In the genomic region with DNA sequence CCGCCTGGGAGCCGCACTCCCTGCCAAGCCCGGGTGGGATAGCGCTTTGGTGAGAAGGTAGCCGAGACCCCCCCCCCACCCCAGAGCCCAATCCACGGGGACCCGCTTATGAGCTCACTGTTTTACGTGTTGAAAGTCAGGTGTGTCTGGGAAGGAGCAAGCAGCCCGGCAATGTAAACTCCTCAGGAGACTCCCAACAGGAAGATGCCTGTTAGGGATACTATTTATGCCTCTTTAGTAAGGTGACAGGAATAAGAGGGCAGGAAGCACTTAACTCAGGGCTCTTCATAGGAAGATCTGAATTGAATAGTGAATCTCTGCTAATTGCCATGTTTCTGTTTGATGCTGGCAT, we compare ENCODE assay signal across 9 cellular contexts. TPM values are rescaled to one million over a fixed set of nuclear protein-coding genes. Genes with fewer than 3 reads are reported as not detected.
DNase-seq lines count a peak whose midpoint lies in the region; ATAC-seq and TF ChIP-seq lines count a peak whose summit lies in the region.
"Had no signal": no experiment of that assay in that cellular context is flagged by ENCODE, and none has a peak within 500 bp of the region (broad histone marks: within the 10 kb centered on the region; RNA-seq: fewer than 3 reads in every experiment).

No MANE protein-coding gene starts in this region.

- H3K4me3 ChIP-seq in iPS-15b (ENCODE audit: low read depth, low read length), result peak overlapping the region; percentile 14

- no peak for TF ChIP-seq CTCF in WTC11 (IDR thresholded peaks at IDR 0.05)

- H3K4me3 Mint-ChIP-seq in WTC11, result peak overlapping the region; percentile 66

- DNase-seq in NCI-H1417 (lab: John Stamatoyannopoulos, UW) (peak; percentile 13 to 53 (median 28)), NCI-H1417 treated with DMSO at 0.1 percent for 48 hours (lab: John Stamatoyannopoulos, UW) (no peak), WTC11 (ENCODE audit: low spot score) (no peak), substantia nigra (lab: John Stamatoyannopoulos, UW) (no peak)
- DNase-seq in stimulated activated CD4-positive, alpha-beta T cell treated with anti-CD3 and anti-CD28 coated beads, Interleukin-4, amount 100 ng/mL, for 4 hours, result no peak
- DNase-seq in activated naive CD4-positive, alpha-beta T cell (lab: John Stamatoyannopoulos, UW), result no peak
- DNase-seq: KG1 had no signal

- H3K4me1 Mint-ChIP-seq in WTC11, result peaks cover 25% of the 10 kb centered on the region

- no peaks in the 10 kb centered on the region for H3K36me3 Mint-ChIP-seq in WTC11

- H3K9me3 Mint-ChIP-seq in WTC11, result no peaks in the 10 kb centered on the region

- H3K36me3 ChIP-seq in iPS-15b (ENCODE audit: control insufficient read depth, insufficient read depth, low read length), result no peaks in the 10 kb centered on the region

- H3K4me1 ChIP-seq in iPS-15b (ENCODE audit: control insufficient read depth, insufficient read depth, low read length), result peaks cover 2% of the 10 kb centered on the region

- ATAC-seq in WTC11, result peak; percentile 3; the same call in 1 of the 2 replicates
- no peak for ATAC-seq in GM21619 (IDR thresholded peaks at IDR 0.05; ENCODE audit: unreplicated experiment)

- POLR2A ChIA-PET in WTC11 (lab: Charles Lee), result no interaction called here

- CTCF ChIA-PET in WTC11 (lab: Charles Lee), result interaction anchor here (0.6 to 4.8 kb wide), 8 partner anchors 10 to 160 kb away, joined by 3 to 102 read pairs (median 3); no protein-coding TSS in a partner anchor

- H3K27me3 Mint-ChIP-seq in WTC11 (ENCODE audit: low read depth), result peaks cover 34% of the 10 kb centered on the region

- H3K27me3 ChIP-seq in iPS-15b (ENCODE audit: control insufficient read depth, insufficient read depth, low read length), result peaks cover 20% of the 10 kb centered on the region

- H3K9me3 ChIP-seq in iPS-15b (ENCODE audit: control insufficient read depth, insufficient read depth, low read length), result no peaks in the 10 kb centered on the region

- no peak overlapping the region for H3K9ac ChIP-seq in iPS-15b (ENCODE audit: low read depth, low read length)

- peak overlapping the region; percentile 94 for H3K27ac ChIP-seq in substantia nigra (ENCODE audit: low read depth, low read length, poor library complexity, severe bottlenecking)

- H3K27ac Mint-ChIP-seq in WTC11, result no peak overlapping the region

TF ChIP-seq in WTC11, 78 proteins besides CTCF, POLR2A, EP300 and RAD21:
- no peak for TF ChIP-seq FOXJ3 (CRISPR knock-in tag; IDR thresholded peaks at IDR 0.05; ENCODE audit: borderline replicate concordance)

RNA-seq across cellular contexts. Expression of gene ARHGAP22, which starts 0.4 kb away (rescaled TPM):
- total RNA-seq in WTC11 (2021), result 8.2 to 8.6 TPM (median 8.3 TPM) in 3 replicates

Comparison
In these comparisons a context has a peak if more than half of its experiments do, and no peak if none do; other contexts are left out.
1. DNase-seq: peak in NCI-H1417 (3 of 3); none in NCI-H1417 treated with DMSO at 0.1 percent for 48 hours (single experiment), WTC11 (single experiment), substantia nigra (0 of 49), stimulated activated CD4-positive, alpha-beta T cell treated with anti-CD3 and anti-CD28 coated beads, Interleukin-4, amount 100 ng/mL, for 4 hours (0 of 2) and activated naive CD4-positive, alpha-beta T cell (0 of 4).